22 cellular contexts compared by ENCODE assay signal in the genomic region with DNA sequence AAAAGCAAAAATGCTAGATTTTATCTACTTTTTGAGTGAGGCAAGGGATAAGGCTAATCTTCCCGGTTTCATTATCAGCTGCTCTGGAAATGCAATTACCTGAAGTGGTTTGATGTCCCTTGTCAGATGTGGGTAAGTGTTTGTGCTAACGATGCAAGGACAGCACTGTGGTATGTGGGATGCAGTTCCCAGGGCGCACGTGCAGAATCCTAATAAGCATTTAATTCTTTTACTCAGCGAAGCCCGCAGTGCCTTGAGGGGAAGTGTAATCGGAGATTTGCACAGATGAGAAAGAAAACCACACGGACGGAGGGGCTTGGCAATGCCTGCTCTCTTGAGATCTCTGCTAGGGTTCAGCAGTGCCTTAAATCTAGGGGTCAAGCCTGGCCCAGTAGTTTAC.
DNase-seq lines count a peak whose midpoint lies in the region; ATAC-seq, FAIRE-seq and TF ChIP-seq lines count a peak whose summit lies in the region.
"Had no signal": no experiment of that assay in that cellular context is flagged by ENCODE, and none has a peak within 500 bp of the region (broad histone marks: within the 10 kb centered on the region; RNA-seq: fewer than 3 reads in every experiment).

No MANE protein-coding gene starts in this region.

- dilution Hi-C loops in keratinocyte (cut with MboI; ENCODE audit: extremely low pct_ligation_motif_present, low sequenced_read_pairs): no loop called here

- H2AFZ ChIP-seq in keratinocyte (ENCODE audit: control insufficient read depth, low read length): no peak overlapping the region

- H3K4me2 ChIP-seq in keratinocyte (ENCODE audit: control insufficient read depth, extremely low read depth, insufficient read depth, low read depth, low read length): peak overlapping the region; percentile 2
- H3K4me2 ChIP-seq: BLaER1 had no signal

- CTCF ChIA-PET in A673 (lab: Charles Lee): no interaction called here
- CTCF ChIA-PET in HEK293 (lab: Yijun Ruan, JAX): no interaction called here

- ATAC-seq in GM19455 (IDR thresholded peaks at IDR 0.05; ENCODE audit: unreplicated experiment): no peak
- no peak for ATAC-seq in GM18909 (IDR thresholded peaks at IDR 0.05; ENCODE audit: poor library complexity, unreplicated experiment)
- ATAC-seq: left lung; naive thymus-derived CD4-positive, alpha-beta T cell; sciatic nerve had no signal

- no peaks in the 10 kb centered on the region for H3K79me2 ChIP-seq in keratinocyte (ENCODE audit: control insufficient read depth, insufficient read depth, low read length)

- H3K4me3 ChIP-seq in A673 (ENCODE audit: low read depth, low read length, poor library complexity, severe bottlenecking): no peak overlapping the region
- H3K4me3 ChIP-seq in HEK293 (ENCODE audit: low read depth, low read length): no peak overlapping the region
- 0 out of 2 replicates have a peak overlapping the region, but pooled peaks have one; percentile 7 for H3K4me3 ChIP-seq in SK-N-MC
- H3K4me3 ChIP-seq in keratinocyte (ENCODE audit: control insufficient read depth in 2 of 3, extremely low read depth in 1 of 3, insufficient read depth in 2 of 3, low read depth in 1 of 3, low read length in 3 of 3): no peak overlapping the region
- H3K4me3 ChIP-seq: BLaER1, left lung had no signal

- H3K9me1 ChIP-seq in keratinocyte (ENCODE audit: control insufficient read depth, extremely low read depth, insufficient read depth, low read length): no peaks in the 10 kb centered on the region

- no peak for FAIRE-seq in keratinocyte (lab: Jason Lieb, UNC)

- H3K9me3 ChIP-seq in A673 (ENCODE audit: low read depth, low read length, poor library complexity, severe bottlenecking): no peaks in the 10 kb centered on the region
- H3K9me3 ChIP-seq in HEK293 (ENCODE audit: control insufficient read depth, insufficient read depth, low read depth, low read length): no peaks in the 10 kb centered on the region
- H3K9me3 ChIP-seq in SK-N-MC (ENCODE audit: low read depth, low read length): no peaks in the 10 kb centered on the region
- no peaks in the 10 kb centered on the region for H3K9me3 ChIP-seq in keratinocyte (ENCODE audit: control insufficient read depth, low read depth, low read length)
- H3K9me3 ChIP-seq: BLaER1, left lung had no signal

- BruUV-seq in A673 (replicated peaks; lab: Mats Ljungman, UMichigan): no TSS peak

- no peak overlapping the region for H3K9ac ChIP-seq in SK-N-MC (ENCODE audit: insufficient read length)
- H3K9ac ChIP-seq in keratinocyte (ENCODE audit: control insufficient read depth, extremely low read depth, insufficient read depth, low read length): no peak overlapping the region
- H3K9ac ChIP-seq: BLaER1 had no signal

- H3K27me3 ChIP-seq in A673 (replicated peaks; ENCODE audit: insufficient read depth, low read depth, low read length, poor library complexity) (no peaks in the 10 kb centered on the region), keratinocyte (ENCODE audit: control insufficient read depth, extremely low read depth, insufficient read depth, low read length) (no peaks in the 10 kb centered on the region)
- H3K27me3 ChIP-seq: BLaER1, left lung had no signal

- H3K27ac ChIP-seq in A673 (ENCODE audit: low read depth, low read length, poor library complexity, severe bottlenecking): no peak overlapping the region
- H3K27ac ChIP-seq in HEK293 (ENCODE audit: extremely low read depth, low read depth, low read length): no peak overlapping the region
- no peak overlapping the region for H3K27ac ChIP-seq in SK-N-MC
- no peak overlapping the region for H3K27ac ChIP-seq in keratinocyte (ENCODE audit: control insufficient read depth, insufficient read depth, low read length)
- H3K27ac ChIP-seq: BLaER1, left lung had no signal

- H4K20me1 ChIP-seq in keratinocyte (ENCODE audit: control insufficient read depth, extremely low read depth, insufficient read depth, low read length): no peaks in the 10 kb centered on the region
- H4K20me1 ChIP-seq: BLaER1 had no signal

- POLR2A ChIA-PET in A673 (lab: Charles Lee; ENCODE audit: low non-redundant PET): no interaction called here
- POLR2A ChIA-PET in HEK293 (lab: Yijun Ruan, JAX): no interaction called here

- no peaks in the 10 kb centered on the region for H3K36me3 ChIP-seq in A673 (ENCODE audit: insufficient read depth, low read length, poor library complexity, severe bottlenecking)
- no peaks in the 10 kb centered on the region for H3K36me3 ChIP-seq in HEK293 (ENCODE audit: control insufficient read depth in 2 of 2, insufficient read depth in 1 of 2, low read length in 2 of 2)
- H3K36me3 ChIP-seq in SK-N-MC (ENCODE audit: insufficient read depth, low read length): no peaks in the 10 kb centered on the region
- H3K36me3 ChIP-seq in keratinocyte (ENCODE audit: control insufficient read depth in 2 of 2, extremely low read depth in 1 of 2, insufficient read depth in 2 of 2, low read length in 2 of 2): no peaks in the 10 kb centered on the region
- H3K36me3 ChIP-seq: BLaER1, left lung had no signal

- DNase-seq in A673 (ENCODE audit: low spot score): peak; percentile 20
- no peak for DNase-seq in SK-N-MC (ENCODE audit: low read depth, low spot score)
- DNase-seq in keratinocyte (ENCODE audit: low read depth, low spot score): no peak
- DNase-seq in DMS153 (lab: John Stamatoyannopoulos, UW): no peak
- no peak for DNase-seq in CD1c-positive myeloid dendritic cell (ENCODE audit: extremely low spot score)
- DNase-seq: ACHN; activated CD4-positive, alpha-beta T cell treated with anti-CD3 and anti-CD28 coated beads for 4 hours; activated naive CD4-positive, alpha-beta T cell treated with Interleukin-2 at 50 U/mL for 16 hours; activated T-cell treated with anti-CD3 and anti-CD28 coated beads, Interleukin-2, amount 50 U/mL, for 48 hours; GDM1; Karpas-422; left lung; naive thymus-derived CD4-positive, alpha-beta T cell; NCI-H2029 treated with DMSO at 0.1 percent for 48 hours; NCI-H526 treated with DMSO at 0.1 percent for 48 hours; OCI-M1; SHP77 treated with DMSO at 0.1 percent for 48 hours had no signal

- intact Hi-C loops in A673 (cut with micrococcal nuclease; ENCODE audit: unreplicated experiment): no loop called here

- H3K4me1 ChIP-seq in A673 (ENCODE audit: insufficient read depth, low read length, poor library complexity, severe bottlenecking) (no peaks in the 10 kb centered on the region), HEK293 (ENCODE audit: control insufficient read depth, insufficient read depth, low read length) (peaks cover 10% of the 10 kb centered on the region), keratinocyte (ENCODE audit: control insufficient read depth, extremely low read depth, insufficient read depth, low read length) (no peaks in the 10 kb centered on the region)
- H3K4me1 ChIP-seq: left lung had no signal

- TF ChIP-seq CTCF in A673 (conservative IDR thresholded peaks at IDR 0.05; ENCODE audit: low read depth, low read length): no peak
- no peak for TF ChIP-seq CTCF in HEK293 (tag by site-specific recombination; IDR thresholded peaks at IDR 0.05)
- no peak for TF ChIP-seq CTCF in keratinocyte (optimal IDR thresholded peaks at IDR 0.05 in 1 of 3, IDR thresholded peaks at IDR 0.05 in 1 of 3, conservative IDR thresholded peaks at IDR 0.05 in 1 of 3; ENCODE audit: extremely low read depth in 1 of 3, insufficient read depth in 2 of 3, low read length in 3 of 3)

TF ChIP-seq in HEK293, 187 proteins besides CTCF, POLR2A, EP300 and RAD21 (continues in another document):
- TF ChIP-seq, protein P1, sequence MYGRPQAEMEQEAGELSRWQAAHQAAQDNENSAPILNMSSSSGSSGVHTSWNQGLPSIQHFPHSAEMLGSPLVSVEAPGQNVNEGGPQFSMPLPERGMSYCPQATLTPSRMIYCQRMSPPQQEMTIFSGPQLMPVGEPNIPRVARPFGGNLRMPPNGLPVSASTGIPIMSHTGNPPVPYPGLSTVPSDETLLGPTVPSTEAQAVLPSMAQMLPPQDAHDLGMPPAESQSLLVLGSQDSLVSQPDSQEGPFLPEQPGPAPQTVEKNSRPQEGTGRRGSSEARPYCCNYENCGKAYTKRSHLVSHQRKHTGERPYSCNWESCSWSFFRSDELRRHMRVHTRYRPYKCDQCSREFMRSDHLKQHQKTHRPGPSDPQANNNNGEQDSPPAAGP (tag by site-specific recombination; IDR thresholded peaks at IDR 0.05): no peak
- TF ChIP-seq KLF1 (tag by site-specific recombination; IDR thresholded peaks at IDR 0.05) (no peak), GLI2 (tag by site-specific recombination; IDR thresholded peaks at IDR 0.05; ENCODE audit: borderline replicate concordance, low read depth) (no peak), TRIM28 (IDR thresholded peaks at IDR 0.05; ENCODE audit: borderline replicate concordance, low read length) (peak; percentile 69; the same call in 1 of the 2 replicates), ZNF600 (tag by site-specific recombination; IDR thresholded peaks at IDR 0.05) (no peak), ZNF558 (tag by site-specific recombination; IDR thresholded peaks at IDR 0.05) (no peak)
- TF ChIP-seq, protein P2, sequence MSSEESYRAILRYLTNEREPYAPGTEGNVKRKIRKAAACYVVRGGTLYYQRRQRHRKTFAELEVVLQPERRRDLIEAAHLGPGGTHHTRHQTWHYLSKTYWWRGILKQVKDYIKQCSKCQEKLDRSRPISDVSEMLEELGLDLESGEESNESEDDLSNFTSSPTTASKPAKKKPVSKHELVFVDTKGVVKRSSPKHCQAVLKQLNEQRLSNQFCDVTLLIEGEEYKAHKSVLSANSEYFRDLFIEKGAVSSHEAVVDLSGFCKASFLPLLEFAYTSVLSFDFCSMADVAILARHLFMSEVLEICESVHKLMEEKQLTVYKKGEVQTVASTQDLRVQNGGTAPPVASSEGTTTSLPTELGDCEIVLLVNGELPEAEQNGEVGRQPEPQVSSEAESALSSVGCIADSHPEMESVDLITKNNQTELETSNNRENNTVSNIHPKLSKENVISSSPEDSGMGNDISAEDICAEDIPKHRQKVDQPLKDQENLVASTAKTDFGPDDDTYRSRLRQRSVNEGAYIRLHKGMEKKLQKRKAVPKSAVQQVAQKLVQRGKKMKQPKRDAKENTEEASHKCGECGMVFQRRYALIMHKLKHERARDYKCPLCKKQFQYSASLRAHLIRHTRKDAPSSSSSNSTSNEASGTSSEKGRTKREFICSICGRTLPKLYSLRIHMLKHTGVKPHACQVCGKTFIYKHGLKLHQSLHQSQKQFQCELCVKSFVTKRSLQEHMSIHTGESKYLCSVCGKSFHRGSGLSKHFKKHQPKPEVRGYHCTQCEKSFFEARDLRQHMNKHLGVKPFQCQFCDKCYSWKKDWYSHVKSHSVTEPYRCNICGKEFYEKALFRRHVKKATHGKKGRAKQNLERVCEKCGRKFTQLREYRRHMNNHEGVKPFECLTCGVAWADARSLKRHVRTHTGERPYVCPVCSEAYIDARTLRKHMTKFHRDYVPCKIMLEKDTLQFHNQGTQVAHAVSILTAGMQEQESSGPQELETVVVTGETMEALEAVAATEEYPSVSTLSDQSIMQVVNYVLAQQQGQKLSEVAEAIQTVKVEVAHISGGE (tag by site-specific recombination; conservative IDR thresholded peaks at IDR 0.05; ENCODE audit: low read depth): no peak
